Comparison of ENCODE assay signal across 8 cellular contexts in the genomic region with DNA sequence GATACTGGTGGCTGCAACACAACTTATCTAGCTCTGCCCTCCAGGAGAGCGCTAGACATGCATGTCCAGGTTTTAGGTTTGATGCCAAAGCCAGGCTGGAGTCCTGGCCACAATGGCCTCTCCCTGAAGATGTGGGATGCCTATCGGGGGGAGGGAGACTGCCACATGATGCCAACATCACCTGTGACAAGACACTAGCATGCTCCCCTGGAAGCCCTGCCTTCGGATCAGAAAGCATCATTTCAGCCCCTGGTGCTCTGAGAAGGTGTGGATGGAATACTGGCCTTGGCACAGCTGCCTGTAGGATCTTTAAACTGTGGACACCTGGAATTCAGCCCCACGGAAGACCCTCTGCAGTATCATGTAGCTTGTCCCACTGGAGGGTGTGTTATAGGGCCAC.
"Had no signal": no experiment of that assay in that cellular context is flagged by ENCODE, and none has a peak within 500 bp of the region (broad histone marks: within the 10 kb centered on the region; RNA-seq: fewer than 3 reads in every experiment).

No MANE protein-coding gene starts in this region.

- H3K4me3 Mint-ChIP-seq: H9 had no signal

- DNase-seq: GM23248, GOT3, H9, HCEC 1CT, IMR-90 had no signal

- H2AFZ ChIP-seq: GM23248 had no signal

- FAIRE-seq: H54, HTR-8/SVneo, K562 had no signal

- H3K4me3 ChIP-seq: GM23248, K562 had no signal

- H3K27ac ChIP-seq: GM23248 had no signal

- H3K9me3 Mint-ChIP-seq: H9 had no signal

- H3K9ac ChIP-seq: GM23248 had no signal
